3 cellular contexts compared by ENCODE assay signal in the genomic region with DNA sequence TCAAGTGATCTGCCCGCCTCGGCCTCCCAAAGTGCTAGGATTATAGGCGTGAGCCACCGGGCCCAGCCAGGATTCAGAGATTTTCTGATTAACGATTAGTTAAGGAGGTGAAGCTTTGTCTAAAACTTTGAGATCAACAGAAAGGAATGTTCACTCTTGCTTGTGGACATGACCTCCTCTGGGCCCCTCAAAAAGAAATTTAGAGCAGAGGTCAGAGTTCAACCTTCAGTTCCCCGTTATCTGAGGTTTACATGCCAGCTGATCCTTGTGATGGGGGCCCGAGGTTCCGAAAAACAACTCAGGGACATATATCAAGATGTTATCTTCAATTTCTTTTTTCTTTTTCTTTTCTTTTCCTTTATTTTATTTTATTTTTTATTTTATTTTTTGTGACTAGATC.
TF ChIP-seq lines count a peak whose summit lies in the region.

No MANE protein-coding gene starts in this region.

TF ChIP-seq in A549, 52 proteins besides CTCF, POLR2A, EP300 and RAD21:
- no peak for TF ChIP-seq ZFP36 (IDR thresholded peaks at IDR 0.05; ENCODE audit: borderline replicate concordance, partially characterized antibody)
- no peak for TF ChIP-seq CBX8 (IDR thresholded peaks at IDR 0.05)
- TF ChIP-seq, protein P1, sequence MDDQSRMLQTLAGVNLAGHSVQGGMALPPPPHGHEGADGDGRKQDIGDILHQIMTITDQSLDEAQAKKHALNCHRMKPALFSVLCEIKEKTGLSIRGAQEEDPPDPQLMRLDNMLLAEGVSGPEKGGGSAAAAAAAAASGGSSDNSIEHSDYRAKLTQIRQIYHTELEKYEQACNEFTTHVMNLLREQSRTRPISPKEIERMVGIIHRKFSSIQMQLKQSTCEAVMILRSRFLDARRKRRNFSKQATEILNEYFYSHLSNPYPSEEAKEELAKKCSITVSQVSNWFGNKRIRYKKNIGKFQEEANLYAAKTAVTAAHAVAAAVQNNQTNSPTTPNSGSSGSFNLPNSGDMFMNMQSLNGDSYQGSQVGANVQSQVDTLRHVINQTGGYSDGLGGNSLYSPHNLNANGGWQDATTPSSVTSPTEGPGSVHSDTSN (IDR thresholded peaks at IDR 0.05): no peak
- TF ChIP-seq HOXB13 (CRISPR knock-in tag; IDR thresholded peaks at IDR 0.05; ENCODE audit: low read depth): no peak
- TF ChIP-seq NR3C1 (IDR thresholded peaks at IDR 0.05): no peak
- TF ChIP-seq, protein P2, sequence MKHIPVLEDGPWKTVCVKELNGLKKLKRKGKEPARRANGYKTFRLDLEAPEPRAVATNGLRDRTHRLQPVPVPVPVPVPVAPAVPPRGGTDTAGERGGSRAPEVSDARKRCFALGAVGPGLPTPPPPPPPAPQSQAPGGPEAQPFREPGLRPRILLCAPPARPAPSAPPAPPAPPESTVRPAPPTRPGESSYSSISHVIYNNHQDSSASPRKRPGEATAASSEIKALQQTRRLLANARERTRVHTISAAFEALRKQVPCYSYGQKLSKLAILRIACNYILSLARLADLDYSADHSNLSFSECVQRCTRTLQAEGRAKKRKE (CRISPR knock-in tag; IDR thresholded peaks at IDR 0.05; ENCODE audit: low read depth): no peak
- TF ChIP-seq, protein P3, sequence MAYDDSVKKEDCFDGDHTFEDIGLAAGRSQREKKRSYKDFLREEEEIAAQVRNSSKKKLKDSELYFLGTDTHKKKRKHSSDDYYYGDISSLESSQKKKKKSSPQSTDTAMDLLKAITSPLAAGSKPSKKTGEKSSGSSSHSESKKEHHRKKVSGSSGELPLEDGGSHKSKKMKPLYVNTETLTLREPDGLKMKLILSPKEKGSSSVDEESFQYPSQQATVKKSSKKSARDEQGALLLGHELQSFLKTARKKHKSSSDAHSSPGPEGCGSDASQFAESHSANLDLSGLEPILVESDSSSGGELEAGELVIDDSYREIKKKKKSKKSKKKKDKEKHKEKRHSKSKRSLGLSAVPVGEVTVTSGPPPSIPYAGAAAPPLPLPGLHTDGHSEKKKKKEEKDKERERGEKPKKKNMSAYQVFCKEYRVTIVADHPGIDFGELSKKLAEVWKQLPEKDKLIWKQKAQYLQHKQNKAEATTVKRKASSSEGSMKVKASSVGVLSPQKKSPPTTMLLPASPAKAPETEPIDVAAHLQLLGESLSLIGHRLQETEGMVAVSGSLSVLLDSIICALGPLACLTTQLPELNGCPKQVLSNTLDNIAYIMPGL (CRISPR knock-in tag; IDR thresholded peaks at IDR 0.05; ENCODE audit: borderline replicate concordance): no peak
- TF ChIP-seq, protein P4, sequence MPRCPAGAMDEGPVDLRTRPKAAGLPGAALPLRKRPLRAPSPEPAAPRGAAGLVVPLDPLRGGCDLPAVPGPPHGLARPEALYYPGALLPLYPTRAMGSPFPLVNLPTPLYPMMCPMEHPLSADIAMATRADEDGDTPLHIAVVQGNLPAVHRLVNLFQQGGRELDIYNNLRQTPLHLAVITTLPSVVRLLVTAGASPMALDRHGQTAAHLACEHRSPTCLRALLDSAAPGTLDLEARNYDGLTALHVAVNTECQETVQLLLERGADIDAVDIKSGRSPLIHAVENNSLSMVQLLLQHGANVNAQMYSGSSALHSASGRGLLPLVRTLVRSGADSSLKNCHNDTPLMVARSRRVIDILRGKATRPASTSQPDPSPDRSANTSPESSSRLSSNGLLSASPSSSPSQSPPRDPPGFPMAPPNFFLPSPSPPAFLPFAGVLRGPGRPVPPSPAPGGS (IDR thresholded peaks at IDR 0.05): no peak
- TF ChIP-seq, protein P5, sequence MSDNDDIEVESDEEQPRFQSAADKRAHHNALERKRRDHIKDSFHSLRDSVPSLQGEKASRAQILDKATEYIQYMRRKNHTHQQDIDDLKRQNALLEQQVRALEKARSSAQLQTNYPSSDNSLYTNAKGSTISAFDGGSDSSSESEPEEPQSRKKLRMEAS (IDR thresholded peaks at IDR 0.05): no peak
- TF ChIP-seq FOSL2 (IDR thresholded peaks at IDR 0.05): no peak
- no peak for TF ChIP-seq FOSL2 (CRISPR knock-in tag; IDR thresholded peaks at IDR 0.05)
- no peak for TF ChIP-seq RNF2 (IDR thresholded peaks at IDR 0.05; ENCODE audit: borderline replicate concordance, low read depth)
- no peak for TF ChIP-seq SMC3 (IDR thresholded peaks at IDR 0.05)

TF ChIP-seq in K562, 482 proteins besides CTCF, POLR2A, EP300 and RAD21:
- TF ChIP-seq NR2C1 (IDR thresholded peaks at IDR 0.05) (peak; percentile 32; the same call in 1 of the 2 replicates), NR2C1 (tag; IDR thresholded peaks at IDR 0.05) (peak; percentile 53; the same call in 1 of the 2 replicates), GABPA (tag; conservative IDR thresholded peaks at IDR 0.05; ENCODE audit: low read depth) (no peak)
TF ChIP-seq in K562: peak in this region for 1.

TF ChIP-seq in HepG2, 621 proteins besides CTCF, POLR2A, EP300 and RAD21:
- TF ChIP-seq ZFX (CRISPR knock-in tag; IDR thresholded peaks at IDR 0.05; ENCODE audit: low read depth) (0 out of 2 replicates have a peak, but pooled peaks have one; percentile 12), GATAD2A (CRISPR knock-in tag; IDR thresholded peaks at IDR 0.05) (0 out of 2 replicates have a peak, but pooled peaks have one; percentile 19), FOSL2 (CRISPR knock-in tag; IDR thresholded peaks at IDR 0.05) (peak; percentile 6; the same call in 1 of the 2 replicates), FOXA1 (IDR thresholded peaks at IDR 0.05) (no peak), FOXA1 (CRISPR knock-in tag; IDR thresholded peaks at IDR 0.05) (no peak), TEAD3 (CRISPR knock-in tag; optimal IDR thresholded peaks at IDR 0.05; ENCODE audit: borderline replicate concordance) (peak; percentile 28), RARA (CRISPR knock-in tag; IDR thresholded peaks at IDR 0.05) (peak; percentile 51; the same call in 1 of the 2 replicates), RXRB (CRISPR knock-in tag; IDR thresholded peaks at IDR 0.05; ENCODE audit: borderline replicate concordance) (peak; percentile 42; the same call in 1 of the 2 replicates), HNF4A (CRISPR knock-in tag; IDR thresholded peaks at IDR 0.05) (peak; percentile 49; the same call in 1 of the 2 replicates), SOX13 (IDR thresholded peaks at IDR 0.05) (no peak), SOX13 (CRISPR knock-in tag; conservative IDR thresholded peaks at IDR 0.05 in 1 of 2, IDR thresholded peaks at IDR 0.05 in 1 of 2) (peak in 1 of 2 experiments; percentile 18; a peak in 1 of 4 replicates), SNRNP70 (IDR thresholded peaks at IDR 0.05; ENCODE audit: low read depth, low read length) (no peak), ZMYM2 (CRISPR knock-in tag; IDR thresholded peaks at IDR 0.05) (0 out of 2 replicates have a peak, but pooled peaks have one; percentile 20), NR2F6 (IDR thresholded peaks at IDR 0.05) (peak; percentile 62), NR2F6 (CRISPR knock-in tag; IDR thresholded peaks at IDR 0.05) (0 out of 2 replicates have a peak, but pooled peaks have one; percentile 25)
- TF ChIP-seq, protein P6, sequence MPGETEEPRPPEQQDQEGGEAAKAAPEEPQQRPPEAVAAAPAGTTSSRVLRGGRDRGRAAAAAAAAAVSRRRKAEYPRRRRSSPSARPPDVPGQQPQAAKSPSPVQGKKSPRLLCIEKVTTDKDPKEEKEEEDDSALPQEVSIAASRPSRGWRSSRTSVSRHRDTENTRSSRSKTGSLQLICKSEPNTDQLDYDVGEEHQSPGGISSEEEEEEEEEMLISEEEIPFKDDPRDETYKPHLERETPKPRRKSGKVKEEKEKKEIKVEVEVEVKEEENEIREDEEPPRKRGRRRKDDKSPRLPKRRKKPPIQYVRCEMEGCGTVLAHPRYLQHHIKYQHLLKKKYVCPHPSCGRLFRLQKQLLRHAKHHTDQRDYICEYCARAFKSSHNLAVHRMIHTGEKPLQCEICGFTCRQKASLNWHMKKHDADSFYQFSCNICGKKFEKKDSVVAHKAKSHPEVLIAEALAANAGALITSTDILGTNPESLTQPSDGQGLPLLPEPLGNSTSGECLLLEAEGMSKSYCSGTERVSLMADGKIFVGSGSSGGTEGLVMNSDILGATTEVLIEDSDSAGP (CRISPR knock-in tag; IDR thresholded peaks at IDR 0.05; ENCODE audit: borderline replicate concordance): no peak
- TF ChIP-seq, protein P7, sequence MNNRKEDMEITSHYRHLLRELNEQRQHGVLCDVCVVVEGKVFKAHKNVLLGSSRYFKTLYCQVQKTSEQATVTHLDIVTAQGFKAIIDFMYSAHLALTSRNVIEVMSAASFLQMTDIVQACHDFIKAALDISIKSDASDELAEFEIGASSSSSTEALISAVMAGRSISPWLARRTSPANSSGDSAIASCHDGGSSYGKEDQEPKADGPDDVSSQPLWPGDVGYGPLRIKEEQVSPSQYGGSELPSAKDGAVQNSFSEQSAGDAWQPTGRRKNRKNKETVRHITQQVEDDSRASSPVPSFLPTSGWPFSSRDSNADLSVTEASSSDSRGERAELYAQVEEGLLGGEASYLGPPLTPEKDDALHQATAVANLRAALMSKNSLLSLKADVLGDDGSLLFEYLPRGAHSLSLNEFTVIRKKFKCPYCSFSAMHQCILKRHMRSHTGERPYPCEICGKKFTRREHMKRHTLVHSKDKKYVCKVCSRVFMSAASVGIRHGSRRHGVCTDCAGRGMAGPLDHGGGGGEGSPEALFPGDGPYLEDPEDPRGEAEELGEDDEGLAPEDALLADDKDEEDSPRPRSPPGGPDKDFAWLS (CRISPR knock-in tag; IDR thresholded peaks at IDR 0.05; ENCODE audit: borderline replicate concordance): no peak
- TF ChIP-seq, protein P8, sequence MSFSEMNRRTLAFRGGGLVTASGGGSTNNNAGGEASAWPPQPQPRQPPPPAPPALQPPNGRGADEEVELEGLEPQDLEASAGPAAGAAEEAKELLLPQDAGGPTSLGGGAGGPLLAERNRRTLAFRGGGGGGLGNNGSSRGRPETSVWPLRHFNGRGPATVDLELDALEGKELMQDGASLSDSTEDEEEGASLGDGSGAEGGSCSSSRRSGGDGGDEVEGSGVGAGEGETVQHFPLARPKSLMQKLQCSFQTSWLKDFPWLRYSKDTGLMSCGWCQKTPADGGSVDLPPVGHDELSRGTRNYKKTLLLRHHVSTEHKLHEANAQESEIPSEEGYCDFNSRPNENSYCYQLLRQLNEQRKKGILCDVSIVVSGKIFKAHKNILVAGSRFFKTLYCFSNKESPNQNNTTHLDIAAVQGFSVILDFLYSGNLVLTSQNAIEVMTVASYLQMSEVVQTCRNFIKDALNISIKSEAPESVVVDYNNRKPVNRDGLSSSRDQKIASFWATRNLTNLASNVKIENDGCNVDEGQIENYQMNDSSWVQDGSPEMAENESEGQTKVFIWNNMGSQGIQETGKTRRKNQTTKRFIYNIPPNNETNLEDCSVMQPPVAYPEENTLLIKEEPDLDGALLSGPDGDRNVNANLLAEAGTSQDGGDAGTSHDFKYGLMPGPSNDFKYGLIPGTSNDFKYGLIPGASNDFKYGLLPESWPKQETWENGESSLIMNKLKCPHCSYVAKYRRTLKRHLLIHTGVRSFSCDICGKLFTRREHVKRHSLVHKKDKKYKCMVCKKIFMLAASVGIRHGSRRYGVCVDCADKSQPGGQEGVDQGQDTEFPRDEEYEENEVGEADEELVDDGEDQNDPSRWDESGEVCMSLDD (CRISPR knock-in tag; IDR thresholded peaks at IDR 0.05; ENCODE audit: borderline replicate concordance): peak; percentile 29; the same call in 1 of the 2 replicates
- TF ChIP-seq, protein P9, sequence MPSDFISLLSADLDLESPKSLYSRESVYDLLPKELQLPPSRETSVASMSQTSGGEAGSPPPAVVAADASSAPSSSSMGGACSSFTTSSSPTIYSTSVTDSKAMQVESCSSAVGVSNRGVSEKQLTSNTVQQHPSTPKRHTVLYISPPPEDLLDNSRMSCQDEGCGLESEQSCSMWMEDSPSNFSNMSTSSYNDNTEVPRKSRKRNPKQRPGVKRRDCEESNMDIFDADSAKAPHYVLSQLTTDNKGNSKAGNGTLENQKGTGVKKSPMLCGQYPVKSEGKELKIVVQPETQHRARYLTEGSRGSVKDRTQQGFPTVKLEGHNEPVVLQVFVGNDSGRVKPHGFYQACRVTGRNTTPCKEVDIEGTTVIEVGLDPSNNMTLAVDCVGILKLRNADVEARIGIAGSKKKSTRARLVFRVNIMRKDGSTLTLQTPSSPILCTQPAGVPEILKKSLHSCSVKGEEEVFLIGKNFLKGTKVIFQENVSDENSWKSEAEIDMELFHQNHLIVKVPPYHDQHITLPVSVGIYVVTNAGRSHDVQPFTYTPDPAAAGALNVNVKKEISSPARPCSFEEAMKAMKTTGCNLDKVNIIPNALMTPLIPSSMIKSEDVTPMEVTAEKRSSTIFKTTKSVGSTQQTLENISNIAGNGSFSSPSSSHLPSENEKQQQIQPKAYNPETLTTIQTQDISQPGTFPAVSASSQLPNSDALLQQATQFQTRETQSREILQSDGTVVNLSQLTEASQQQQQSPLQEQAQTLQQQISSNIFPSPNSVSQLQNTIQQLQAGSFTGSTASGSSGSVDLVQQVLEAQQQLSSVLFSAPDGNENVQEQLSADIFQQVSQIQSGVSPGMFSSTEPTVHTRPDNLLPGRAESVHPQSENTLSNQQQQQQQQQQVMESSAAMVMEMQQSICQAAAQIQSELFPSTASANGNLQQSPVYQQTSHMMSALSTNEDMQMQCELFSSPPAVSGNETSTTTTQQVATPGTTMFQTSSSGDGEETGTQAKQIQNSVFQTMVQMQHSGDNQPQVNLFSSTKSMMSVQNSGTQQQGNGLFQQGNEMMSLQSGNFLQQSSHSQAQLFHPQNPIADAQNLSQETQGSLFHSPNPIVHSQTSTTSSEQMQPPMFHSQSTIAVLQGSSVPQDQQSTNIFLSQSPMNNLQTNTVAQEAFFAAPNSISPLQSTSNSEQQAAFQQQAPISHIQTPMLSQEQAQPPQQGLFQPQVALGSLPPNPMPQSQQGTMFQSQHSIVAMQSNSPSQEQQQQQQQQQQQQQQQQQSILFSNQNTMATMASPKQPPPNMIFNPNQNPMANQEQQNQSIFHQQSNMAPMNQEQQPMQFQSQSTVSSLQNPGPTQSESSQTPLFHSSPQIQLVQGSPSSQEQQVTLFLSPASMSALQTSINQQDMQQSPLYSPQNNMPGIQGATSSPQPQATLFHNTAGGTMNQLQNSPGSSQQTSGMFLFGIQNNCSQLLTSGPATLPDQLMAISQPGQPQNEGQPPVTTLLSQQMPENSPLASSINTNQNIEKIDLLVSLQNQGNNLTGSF (CRISPR knock-in tag; IDR thresholded peaks at IDR 0.05): no peak
- TF ChIP-seq, protein P10, sequence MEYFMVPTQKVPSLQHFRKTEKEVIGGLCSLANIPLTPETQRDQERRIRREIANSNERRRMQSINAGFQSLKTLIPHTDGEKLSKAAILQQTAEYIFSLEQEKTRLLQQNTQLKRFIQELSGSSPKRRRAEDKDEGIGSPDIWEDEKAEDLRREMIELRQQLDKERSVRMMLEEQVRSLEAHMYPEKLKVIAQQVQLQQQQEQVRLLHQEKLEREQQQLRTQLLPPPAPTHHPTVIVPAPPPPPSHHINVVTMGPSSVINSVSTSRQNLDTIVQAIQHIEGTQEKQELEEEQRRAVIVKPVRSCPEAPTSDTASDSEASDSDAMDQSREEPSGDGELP (IDR thresholded peaks at IDR 0.05; ENCODE audit: borderline replicate concordance, low read depth): peak; percentile 76; the same call in 1 of the 2 replicates
TF ChIP-seq in HepG2: peak in this region for 12.
